34 cellular contexts compared by ENCODE assay signal in genomic region chr11:45909594-45910475, GRCh38. TPM values are rescaled to one million over a fixed set of nuclear protein-coding genes. Genes with fewer than 3 reads are reported as not detected.
"Had no signal": no experiment of that assay in that cellular context is flagged by ENCODE, and none has a peak within 500 bp of the region (broad histone marks: within the 10 kb centered on the region; RNA-seq: fewer than 3 reads in every experiment).

No MANE protein-coding gene starts in this region.

- H3K36me3 Mint-ChIP-seq: activated naive CD8-positive, alpha-beta T cell had no signal

- H3K4me3 ChIP-seq: body of pancreas, esophagus squamous epithelium, gastroesophageal sphincter, heart right ventricle, hepatocyte had no signal

- H3K27ac Mint-ChIP-seq: activated CD4-positive, alpha-beta memory T cell treated with anti-CD3 and anti-CD28 coated beads, Interleukin-2, amount 10 ng/mL, durations not matched to agents 7 days and 5 days; activated CD4-positive, alpha-beta T cell treated with anti-CD3 and anti-CD28 coated beads, Interleukin-2, amount 10 ng/mL, durations not matched to agents 7 days and 5 days; activated naive CD8-positive, alpha-beta T cell; activated T-helper 17 cell treated with anti-CD3 and anti-CD28 coated beads, Interleukin-2, amount 50 U/mL, for 72 hours; WTC11 had no signal

- H3K27ac ChIP-seq: epithelial cell of prostate, esophagus squamous epithelium, gastroesophageal sphincter, heart right ventricle, hepatocyte, VCaP had no signal

- H3K9me3 ChIP-seq: body of pancreas, esophagus squamous epithelium, gastroesophageal sphincter, heart right ventricle had no signal

- H3K27me3 Mint-ChIP-seq: activated CD4-positive, alpha-beta memory T cell treated with anti-CD3 and anti-CD28 coated beads, Interleukin-2, amount 10 ng/mL, durations not matched to agents 7 days and 5 days; activated CD4-positive, alpha-beta T cell treated with anti-CD3 and anti-CD28 coated beads, Interleukin-2, amount 10 ng/mL, durations not matched to agents 7 days and 5 days; activated naive CD8-positive, alpha-beta T cell; activated T-helper 17 cell treated with anti-CD3 and anti-CD28 coated beads, Interleukin-2, amount 50 U/mL, for 72 hours had no signal

- H3K9me3 Mint-ChIP-seq: activated CD4-positive, alpha-beta memory T cell treated with anti-CD3 and anti-CD28 coated beads, Interleukin-2, amount 10 ng/mL, durations not matched to agents 7 days and 5 days; activated CD4-positive, alpha-beta T cell treated with anti-CD3 and anti-CD28 coated beads, Interleukin-2, amount 10 ng/mL, durations not matched to agents 7 days and 5 days; activated T-cell treated with anti-CD3 and anti-CD28 coated beads, Interleukin-2, amount 50 U/mL, for 4 hours; activated T-helper 17 cell treated with anti-CD3 and anti-CD28 coated beads, Interleukin-2, amount 50 U/mL, for 72 hours; WTC11 had no signal

- H3K4me3 Mint-ChIP-seq: activated CD4-positive, alpha-beta memory T cell treated with anti-CD3 and anti-CD28 coated beads, Interleukin-2, amount 10 ng/mL, durations not matched to agents 7 days and 5 days; activated CD4-positive, alpha-beta T cell treated with anti-CD3 and anti-CD28 coated beads, Interleukin-2, amount 10 ng/mL, durations not matched to agents 7 days and 5 days; activated naive CD8-positive, alpha-beta T cell; activated T-cell treated with anti-CD3 and anti-CD28 coated beads, Interleukin-2, amount 50 U/mL, for 4 hours; activated T-helper 17 cell treated with anti-CD3 and anti-CD28 coated beads, Interleukin-2, amount 50 U/mL, for 72 hours; WTC11 had no signal

- DNase-seq: activated CD4-positive, alpha-beta memory T cell treated with anti-CD3 and anti-CD28 coated beads, Interleukin-2, amount 10 ng/mL, durations not matched to agents 7 days and 5 days; activated CD4-positive, alpha-beta T cell treated with anti-CD3 and anti-CD28 coated beads for 1 hour; activated CD4-positive, alpha-beta T cell treated with anti-CD3 and anti-CD28 coated beads for 4 hours; activated CD4-positive, alpha-beta T cell treated with anti-CD3 and anti-CD28 coated beads, Interleukin-2, amount 10 ng/mL, durations not matched to agents 7 days and 5 days; activated CD4-positive, alpha-beta T cell treated with anti-CD3 and anti-CD28 coated beads, Interleukin-2, amount 50 U/mL, for 4 hours; activated effector memory CD4-positive, alpha-beta T cell treated with Interleukin-2 at 50 U/mL for 16 hours; activated gamma-delta T cell treated with Interleukin-2 at 50 U/mL for 16 hours; activated naive CD4-positive, alpha-beta T cell treated with anti-CD3 and anti-CD28 coated beads, Interleukin-2, amount 50 U/mL, for 16 hours; activated naive CD4-positive, alpha-beta T cell treated with Interleukin-2 at 50 U/mL for 16 hours; activated T-cell treated with anti-CD3 and anti-CD28 coated beads, Interleukin-2, amount 50 U/mL, for 4 hours; amniotic stem cell; aorta; body of pancreas; central memory CD4-positive, alpha-beta T cell; cortex of kidney; dermis blood vessel endothelial cell; effector CD8-positive, alpha-beta T cell; esophagus squamous epithelium; foreskin melanocyte; heart right ventricle; T-helper 2 cell had no signal

- H3K27me3 ChIP-seq: body of pancreas, esophagus squamous epithelium, gastroesophageal sphincter, heart right ventricle, hepatocyte had no signal

- H3K4me1 Mint-ChIP-seq: activated T-helper 17 cell treated with anti-CD3 and anti-CD28 coated beads, Interleukin-2, amount 50 U/mL, for 72 hours; WTC11 had no signal

RNA-seq across cellular contexts. Expression of gene FREY1, which starts 2.8 kb away (rescaled TPM):
- total RNA-seq: hepatocyte had no signal

RNA-seq across cellular contexts. Expression of gene LARGE2, which starts 12.6 kb away (rescaled TPM):
- total RNA-seq: chondrocyte; dermis blood vessel endothelial cell; endothelial cell of umbilical vein; fibroblast of lung; fibroblast of villous mesenchyme; glomerular endothelial cell; T-helper 1 cell treated with Interleukin-12 subunit alpha and Interleukin-12 subunit beta and Interleukin-4 antibody, amounts not matched to agents 30 ng/mL and 1 ng/mL, for 36 hours had no signal
